16 cellular contexts compared by ENCODE assay signal in the genomic region with DNA sequence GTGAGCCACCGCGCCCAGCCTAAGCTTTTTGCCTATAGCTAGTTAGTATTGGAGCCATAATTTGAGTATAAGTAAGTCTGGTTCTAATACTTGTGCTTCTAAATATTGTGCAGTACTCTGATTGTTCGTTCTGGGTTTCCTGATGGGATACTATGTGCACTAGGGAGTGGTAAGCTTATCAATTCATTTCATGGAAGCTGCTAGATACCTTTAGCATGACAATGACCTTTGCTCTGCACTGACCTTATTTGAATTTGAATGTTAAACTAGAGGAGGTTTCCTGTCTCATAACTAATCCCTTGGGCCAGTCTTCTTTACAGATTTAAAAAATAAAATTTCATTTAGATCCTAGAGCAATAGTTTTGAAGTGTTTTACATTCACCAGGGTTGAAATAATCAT.
"Had no signal": no experiment of that assay in that cellular context is flagged by ENCODE, and none has a peak within 500 bp of the region (broad histone marks: within the 10 kb centered on the region; RNA-seq: fewer than 3 reads in every experiment).

No MANE protein-coding gene starts in this region.

- H3K27ac ChIP-seq: PC-9, SJSA1 had no signal

- ATAC-seq: Panc1 had no signal

- DNase-seq: Karpas-422, MM.1S, MV-4-11, NCI-H1417 treated with DMSO at 0.1 percent for 48 hours, NCI-H187 treated with DMSO at 0.1 percent for 48 hours, NCI-H446, NCI-H524 treated with DMSO at 0.1 percent for 48 hours, NCI-H526 treated with DMSO at 0.1 percent for 48 hours, PC-9, Right ventricle myocardium superior, RPMI8226, SHP77 treated with DMSO at 0.1 percent for 48 hours, SK-N-SH, SW 1271 had no signal

- H3K27me3 ChIP-seq: SJSA1 had no signal

- H3K9me3 ChIP-seq: SJSA1, SK-N-SH had no signal

- H3K4me3 ChIP-seq: PC-9, SJSA1 had no signal

- H3K9ac ChIP-seq: SK-N-SH had no signal
